ENCODE assay signal across 8 cellular contexts in the genomic region with DNA sequence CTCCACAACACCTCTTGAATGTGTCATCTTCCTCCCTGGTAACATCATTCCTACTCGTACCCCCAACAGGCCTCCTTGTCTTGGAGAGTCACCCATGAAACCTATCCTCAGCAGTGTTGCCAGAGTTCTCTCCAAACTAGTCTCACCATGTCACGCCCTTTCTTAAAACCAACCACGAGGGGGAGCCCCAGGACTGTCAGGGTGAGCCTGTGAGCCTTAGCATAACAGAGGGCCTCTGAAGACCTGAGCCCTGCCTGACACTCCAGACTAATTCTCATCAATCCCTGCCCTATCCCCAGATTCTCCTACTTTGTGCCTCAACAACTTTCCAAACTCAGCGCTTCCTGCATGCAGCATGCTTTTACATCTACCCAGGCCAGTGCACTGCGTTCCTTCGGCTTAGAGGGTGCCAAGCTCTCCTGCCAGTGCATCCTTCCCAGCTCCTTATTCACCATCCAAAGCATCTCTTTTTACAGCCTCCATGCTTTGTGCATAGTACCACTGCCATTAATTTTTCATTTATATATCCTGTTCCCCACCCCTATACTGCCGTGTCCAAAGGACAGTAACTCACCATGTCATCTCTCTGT.
A peak's percentile ranks its signal among the peaks of the same experiment; 100 is the strongest.
DNase-seq lines count a peak whose midpoint lies in the region; ATAC-seq and TF ChIP-seq lines count a peak whose summit lies in the region.

No MANE protein-coding gene starts in this region.

- peak; percentile 70 for TF ChIP-seq CTCF in astrocyte of the spinal cord (IDR thresholded peaks at IDR 0.05; ENCODE audit: low read depth, low read length)

- in situ Hi-C loops in astrocyte of the spinal cord (cut with HindIII; ENCODE audit: low sequenced_read_pairs) = no loop called here

- peak; percentile 84 for ATAC-seq in HG02852 (IDR thresholded peaks at IDR 0.05; ENCODE audit: unreplicated experiment)

- peak; percentile 75 for DNase-seq in activated effector memory CD4-positive, alpha-beta T cell treated with anti-CD3 and anti-CD28 coated beads, Interleukin-2, amount 50 U/mL, for 16 hours
- no peak for DNase-seq in activated effector memory CD4-positive, alpha-beta T cell treated with Interleukin-2 at 50 U/mL for 16 hours
- peak; percentile 79 for DNase-seq in NCI-H1694 treated with DMSO at 0.1 percent for 48 hours (lab: John Stamatoyannopoulos, UW)
- DNase-seq in T-helper 2 cell = peak in 3 of 5 experiments; percentile 16 to 81 (median 17)
- peak; percentile 82 for DNase-seq in astrocyte of the spinal cord (ENCODE audit: low read depth, low spot score)
- peak; percentile 68 for DNase-seq in iPS DF 19.7 (ENCODE audit: low read depth, low spot score)
- DNase-seq in smooth muscle cell of the brain vasculature (ENCODE audit: low read depth, low spot score) = peak; percentile 78

- no peak overlapping the region for H3K4me3 ChIP-seq in astrocyte of the spinal cord (ENCODE audit: low read depth, low read length)
